28 cellular contexts compared by ENCODE assay signal in the genomic region with DNA sequence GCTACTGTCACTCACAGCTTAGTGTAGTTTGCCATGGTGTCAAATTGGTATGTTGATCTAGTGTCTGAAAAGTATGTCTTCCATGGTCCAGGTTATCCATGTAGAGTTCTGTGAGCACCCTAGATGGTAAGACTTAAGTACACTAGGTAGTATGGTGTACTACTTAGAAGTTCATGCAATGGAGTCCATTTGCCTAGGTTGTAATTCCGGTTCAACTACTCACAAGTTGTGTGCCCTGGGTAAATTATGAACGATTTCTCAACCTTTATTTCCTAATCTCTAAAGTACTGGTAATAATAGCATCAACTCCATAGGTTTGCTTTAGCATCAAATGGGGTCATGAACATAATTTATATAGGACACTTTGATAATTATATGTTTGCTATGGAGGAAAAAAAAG.
"Had no signal": no experiment of that assay in that cellular context is flagged by ENCODE, and none has a peak within 500 bp of the region (broad histone marks: within the 10 kb centered on the region; RNA-seq: fewer than 3 reads in every experiment).

No MANE protein-coding gene starts in this region.

- H3K4me3 ChIP-seq: colonic mucosa, coronary artery, dorsolateral prefrontal cortex, esophagus muscularis mucosa, esophagus squamous epithelium, gastrocnemius medialis, gastroesophageal sphincter, heart left ventricle, heart right ventricle, hepatocyte had no signal

- H3K27me3 ChIP-seq: colonic mucosa, dorsolateral prefrontal cortex, esophagus muscularis mucosa, esophagus squamous epithelium, gastrocnemius medialis, gastroesophageal sphincter, heart left ventricle, heart right ventricle, hepatocyte had no signal

- ATAC-seq: effector memory CD8-positive, alpha-beta T cell; foreskin keratinocyte; gastrocnemius medialis; gastroesophageal sphincter; heart left ventricle; heart right ventricle had no signal

- H3K4me1 ChIP-seq: colonic mucosa, esophagus squamous epithelium, foreskin keratinocyte, gastrocnemius medialis, heart left ventricle, heart right ventricle had no signal

- DNase-seq: colonic mucosa; cortex of kidney; dermis blood vessel endothelial cell; dorsolateral prefrontal cortex; effector CD4-positive, alpha-beta T cell; effector CD8-positive, alpha-beta T cell; effector memory CD4-positive, alpha-beta T cell; effector memory CD8-positive, alpha-beta T cell; endodermal cell; erythroblast; esophagus squamous epithelium; foreskin fibroblast; foreskin keratinocyte; foreskin melanocyte; gastrocnemius medialis; glutamatergic neuron; head of caudate nucleus; heart left ventricle; heart right ventricle had no signal

- H3K27ac ChIP-seq: colonic mucosa, coronary artery, dorsolateral prefrontal cortex, epithelial cell of prostate, esophagus muscularis mucosa, esophagus squamous epithelium, foreskin keratinocyte, gastrocnemius medialis, gastroesophageal sphincter, heart left ventricle, heart right ventricle, hepatocyte had no signal

- FAIRE-seq: colon, endometrium, endothelial cell of umbilical vein, frontal cortex had no signal

- H3K9me3 ChIP-seq: colonic mucosa, esophagus muscularis mucosa, esophagus squamous epithelium, gastrocnemius medialis, gastroesophageal sphincter, heart left ventricle, heart right ventricle had no signal

- H3K36me3 ChIP-seq: colonic mucosa, esophagus muscularis mucosa, esophagus squamous epithelium, gastrocnemius medialis, gastroesophageal sphincter, heart left ventricle, heart right ventricle had no signal
